In genomic region chr2:78070693-78071092, GRCh38 we compare ENCODE assay signal across 20 cellular contexts.
DNase-seq lines count a peak whose midpoint lies in the region; FAIRE-seq and TF ChIP-seq lines count a peak whose summit lies in the region.
"Had no signal": no experiment of that assay in that cellular context is flagged by ENCODE, and none has a peak within 500 bp of the region (broad histone marks: within the 10 kb centered on the region; RNA-seq: fewer than 3 reads in every experiment).

No MANE protein-coding gene starts in this region.

- peaks cover 3% of the 10 kb centered on the region for H3K9me3 ChIP-seq in osteoblast (ENCODE audit: low read depth, low read length)

- DNase-seq in GM13977 (ENCODE audit: low spot score), result peak; percentile 3
- peak; percentile 26 for DNase-seq in RCC 7860 (ENCODE audit: low spot score)
- DNase-seq in bronchial epithelial cell (ENCODE audit: low read depth), result peak; percentile 1
- peak; percentile 7 for DNase-seq in urothelium cell line (ENCODE audit: low spot score)
- no peak for DNase-seq in frontal cortex (ENCODE audit: low spot score in 2 of 2)
- DNase-seq in activated CD8-positive, alpha-beta memory T cell treated with anti-CD3 and anti-CD28 coated beads for 24 hours, result no peak
- no peak for DNase-seq in osteoblast (ENCODE audit: insufficient read length, low spot score, missing footprints)
- DNase-seq: AML-193, DND-41, NCI-H1048, NCI-H1436 treated with DMSO at 0.1 percent for 48 hours, NCI-H2029, NCI-H446 treated with DMSO at 0.1 percent for 48 hours, NCI-H69, Right ventricle myocardium superior had no signal

- in situ Hi-C loops in GM13977 (cut with MboI; ENCODE audit: low pct_unique_long_range_greater_than_20kb, low sequenced_read_pairs, unreplicated experiment), result no loop called here

- H3K4me2 ChIP-seq in osteoblast (ENCODE audit: insufficient read depth, low read length), result no peak overlapping the region

- no peak for TF ChIP-seq CTCF in GM13977 (IDR thresholded peaks at IDR 0.05; ENCODE audit: extremely low read depth, insufficient read depth, missing control alignments)
- no peak for TF ChIP-seq CTCF in bronchial epithelial cell (IDR thresholded peaks at IDR 0.05; ENCODE audit: insufficient read depth, low read length, severe bottlenecking)
- TF ChIP-seq CTCF in osteoblast (IDR thresholded peaks at IDR 0.05; ENCODE audit: extremely low read depth, low read depth, low read length), result no peak

- FAIRE-seq in RCC 7860 (lab: Jason Lieb, UNC) (peak; percentile 87), bronchial epithelial cell (lab: Jason Lieb, UNC) (no peak), urothelium cell line (lab: Jason Lieb, UNC) (no peak), frontal cortex (lab: Jason Lieb, UNC) (no peak)
- FAIRE-seq: D721Med, G401.6, GM18507, H54 had no signal

- H3K27me3 ChIP-seq in bronchial epithelial cell (ENCODE audit: control insufficient read depth, insufficient read depth, low read length), result no peaks in the 10 kb centered on the region
- no peaks in the 10 kb centered on the region for H3K27me3 ChIP-seq in osteoblast (ENCODE audit: insufficient read depth, low read length)

- no peaks in the 10 kb centered on the region for H3K36me3 ChIP-seq in bronchial epithelial cell (ENCODE audit: control insufficient read depth, insufficient read depth, low read length)
- H3K36me3 ChIP-seq in osteoblast (ENCODE audit: insufficient read depth, low read length), result no peaks in the 10 kb centered on the region

- H3K4me3 ChIP-seq in bronchial epithelial cell (ENCODE audit: low read depth, low read length) (no peak overlapping the region), osteoblast (ENCODE audit: insufficient read depth, low read length) (no peak overlapping the region)

- no peak overlapping the region for H2AFZ ChIP-seq in osteoblast (ENCODE audit: low read length)

- H3K27ac ChIP-seq in osteoblast (ENCODE audit: low read depth, low read length), result no peak overlapping the region
- H3K27ac ChIP-seq: C4-2B had no signal

- H4K20me1 ChIP-seq in osteoblast (ENCODE audit: insufficient read depth, low read length), result no peaks in the 10 kb centered on the region

- no peaks in the 10 kb centered on the region for H3K79me2 ChIP-seq in osteoblast (ENCODE audit: insufficient read depth, low read length)

- H3K4me1 ChIP-seq in osteoblast (ENCODE audit: insufficient read depth, low read length), result no peaks in the 10 kb centered on the region

Comparison
In these comparisons a context has a peak if more than half of its experiments do, and no peak if none do; other contexts are left out.
1. DNase-seq: peak in GM13977 (single experiment), RCC 7860 (single experiment), bronchial epithelial cell (single experiment) and urothelium cell line (single experiment); none in frontal cortex (0 of 2), activated CD8-positive, alpha-beta memory T cell treated with anti-CD3 and anti-CD28 coated beads for 24 hours (single experiment) and osteoblast (single experiment).